In the genomic region with DNA sequence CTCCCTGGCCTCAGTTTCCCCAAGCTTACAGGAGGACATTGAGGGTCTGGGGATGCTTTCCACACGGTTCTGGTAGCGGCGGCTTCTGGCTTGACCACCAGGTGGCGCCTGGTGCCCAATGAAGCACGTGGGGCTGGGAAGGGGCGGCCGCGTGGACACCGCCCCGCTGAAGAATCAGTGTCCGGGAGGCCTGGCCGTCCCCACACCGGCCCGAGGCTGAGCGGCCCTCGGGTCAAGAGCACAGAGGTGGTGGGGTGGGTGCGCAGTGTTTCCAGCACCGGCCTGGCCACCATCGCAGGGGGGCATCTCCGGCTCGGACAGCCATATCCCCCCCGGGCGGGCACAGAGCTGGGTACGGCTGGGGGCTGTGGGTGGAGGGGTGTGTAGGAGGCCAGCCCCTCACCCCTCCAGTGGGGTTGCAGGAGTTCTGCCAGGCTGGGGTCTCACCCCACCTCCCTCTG, we compare ENCODE assay signal across 9 cellular contexts. TPM values are rescaled to one million over a fixed set of nuclear protein-coding genes. Genes with fewer than 3 reads are reported as not detected.
DNase-seq lines count a peak whose midpoint lies in the region; ATAC-seq, FAIRE-seq and TF ChIP-seq lines count a peak whose summit lies in the region.
"Had no signal": no experiment of that assay in that cellular context is flagged by ENCODE, and none has a peak within 500 bp of the region (broad histone marks: within the 10 kb centered on the region; RNA-seq: fewer than 3 reads in every experiment).

No MANE protein-coding gene starts in this region.

- H3K36me3 ChIP-seq in Loucy (ENCODE audit: insufficient read depth, low read length) (no peaks in the 10 kb centered on the region), bronchial epithelial cell (ENCODE audit: control insufficient read depth, insufficient read depth, low read length) (no peaks in the 10 kb centered on the region)

- peak; percentile 13 for DNase-seq in DMS153 treated with DMSO at 0.1 percent for 48 hours (lab: John Stamatoyannopoulos, UW; ENCODE audit: unreplicated experiment)
- DNase-seq in activated CD4-positive, CD25-positive, alpha-beta regulatory T cell treated with anti-CD3 and anti-CD28 coated beads, Interleukin-2, amount 50 U/mL, for 16 hours (ENCODE audit: low read depth, low spot score) = peak; percentile 40
- no peak for DNase-seq in bronchial epithelial cell (ENCODE audit: low read depth)
- DNase-seq in kidney tubule cell (ENCODE audit: low spot score) = peak; percentile 66
- DNase-seq in stimulated activated CD4-positive, alpha-beta T cell treated with anti-CD3 and anti-CD28 coated beads, Interleukin-4, amount 100 ng/mL, for 24 hours = peak; percentile 80
- DNase-seq in cortex of kidney (lab: John Stamatoyannopoulos, UW) = no peak

- H3K9me3 ChIP-seq in Loucy (ENCODE audit: insufficient read depth, low read depth, low read length) = no peaks in the 10 kb centered on the region

- H3K4me3 ChIP-seq in Loucy (ENCODE audit: low read length, poor library complexity, severe bottlenecking) (no peak overlapping the region), bronchial epithelial cell (ENCODE audit: low read depth, low read length) (no peak overlapping the region)
- H3K4me3 ChIP-seq: SK-N-MC had no signal

- H2AFZ ChIP-seq in Loucy (ENCODE audit: low read length) = peak overlapping the region; percentile 78; the same call in 1 of the 2 replicates

- H3K4me2 ChIP-seq in Loucy (ENCODE audit: low read depth, low read length, poor library complexity, severe bottlenecking) = peak overlapping the region; percentile 43

- no peak for ATAC-seq in HG03521 (IDR thresholded peaks at IDR 0.05; ENCODE audit: unreplicated experiment)

- no peak for FAIRE-seq in bronchial epithelial cell (lab: Jason Lieb, UNC)

- H3K9me2 ChIP-seq in Loucy (replicated peaks; ENCODE audit: low read depth, low read length) = no peaks in the 10 kb centered on the region

- no peaks in the 10 kb centered on the region for H3K79me2 ChIP-seq in Loucy (ENCODE audit: insufficient read depth, low read length)

- peak; percentile 90 for TF ChIP-seq CTCF in Loucy (conservative IDR thresholded peaks at IDR 0.05; ENCODE audit: low read length)
- TF ChIP-seq CTCF in bronchial epithelial cell (IDR thresholded peaks at IDR 0.05; ENCODE audit: insufficient read depth, low read length, severe bottlenecking) = peak; percentile 90

- peak overlapping the region; percentile 29 for H3K9ac ChIP-seq in Loucy (ENCODE audit: low read depth, low read length, poor library complexity, severe bottlenecking)

- peaks cover 31% of the 10 kb centered on the region for H3K4me1 ChIP-seq in Loucy (ENCODE audit: insufficient read depth, low read length, poor library complexity, severe bottlenecking)

- H3K27me3 ChIP-seq in Loucy (ENCODE audit: insufficient read depth, low read length, poor library complexity, severe bottlenecking) (no peaks in the 10 kb centered on the region), bronchial epithelial cell (ENCODE audit: control insufficient read depth, insufficient read depth, low read length) (no peaks in the 10 kb centered on the region)

- no peaks in the 10 kb centered on the region for H4K20me1 ChIP-seq in Loucy (ENCODE audit: insufficient read depth, low read length, poor library complexity, severe bottlenecking)

- H3F3A ChIP-seq in Loucy (ENCODE audit: low read depth) = no peaks in the 10 kb centered on the region

RNA-seq across cellular contexts. Expression of a gene that starts 27.8 kb away (rescaled TPM):
- total RNA-seq in bronchial epithelial cell = 7.6 and 10.5 TPM in 2 replicates

Comparison
In these comparisons a context has a peak if more than half of its experiments do, and no peak if none do; other contexts are left out.
1. DNase-seq: peak in DMS153 treated with DMSO at 0.1 percent for 48 hours (single experiment), activated CD4-positive, CD25-positive, alpha-beta regulatory T cell treated with anti-CD3 and anti-CD28 coated beads, Interleukin-2, amount 50 U/mL, for 16 hours (single experiment), kidney tubule cell (single experiment) and stimulated activated CD4-positive, alpha-beta T cell treated with anti-CD3 and anti-CD28 coated beads, Interleukin-4, amount 100 ng/mL, for 24 hours (single experiment); none in bronchial epithelial cell (single experiment) and cortex of kidney (single experiment).